In the genomic region with DNA sequence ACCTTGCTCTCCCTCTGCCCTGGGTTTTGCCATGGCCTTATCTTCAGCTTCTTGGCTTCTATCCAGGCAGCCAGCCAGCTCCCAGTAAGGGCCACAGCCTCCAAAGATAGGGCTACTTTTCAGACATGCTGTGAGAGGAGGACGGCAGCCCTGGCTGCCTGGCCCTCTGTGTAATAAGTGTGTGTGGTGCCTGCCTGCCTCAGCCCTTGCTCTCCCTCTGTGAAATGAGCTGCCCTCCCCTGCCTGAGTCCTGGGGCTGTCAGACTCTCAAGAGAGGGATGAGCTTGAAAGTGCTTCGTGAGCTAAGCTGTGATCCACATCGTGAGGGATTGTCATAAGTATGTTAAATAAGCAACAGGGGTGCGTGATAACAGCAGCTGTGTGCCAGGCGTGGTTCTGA, we compare ENCODE assay signal across 1 cellular context.
TF ChIP-seq lines count a peak whose summit lies in the region.

No MANE protein-coding gene starts in this region.

TF ChIP-seq in HEK293, 187 proteins besides CTCF, POLR2A, EP300 and RAD21 (continued from another document):
- TF ChIP-seq, protein P1, sequence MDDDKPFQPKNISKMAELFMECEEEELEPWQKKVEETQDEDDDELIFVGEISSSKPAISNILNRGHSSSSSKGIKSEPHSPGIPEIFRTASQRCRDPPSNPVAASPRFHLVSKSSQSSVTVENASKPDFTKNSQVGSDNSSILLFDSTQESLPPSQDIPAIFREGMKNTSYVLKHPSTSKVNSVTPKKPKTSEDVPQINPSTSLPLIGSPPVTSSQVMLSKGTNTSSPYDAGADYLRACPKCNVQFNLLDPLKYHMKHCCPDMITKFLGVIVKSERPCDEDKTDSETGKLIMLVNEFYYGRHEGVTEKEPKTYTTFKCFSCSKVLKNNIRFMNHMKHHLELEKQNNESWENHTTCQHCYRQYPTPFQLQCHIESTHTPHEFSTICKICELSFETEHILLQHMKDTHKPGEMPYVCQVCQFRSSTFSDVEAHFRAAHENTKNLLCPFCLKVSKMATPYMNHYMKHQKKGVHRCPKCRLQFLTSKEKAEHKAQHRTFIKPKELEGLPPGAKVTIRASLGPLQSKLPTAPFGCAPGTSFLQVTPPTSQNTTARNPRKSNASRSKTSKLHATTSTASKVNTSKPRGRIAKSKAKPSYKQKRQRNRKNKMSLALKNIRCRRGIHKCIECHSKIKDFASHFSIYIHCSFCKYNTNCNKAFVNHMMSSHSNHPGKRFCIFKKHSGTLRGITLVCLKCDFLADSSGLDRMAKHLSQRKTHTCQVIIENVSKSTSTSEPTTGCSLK (tag by site-specific recombination; IDR thresholded peaks at IDR 0.05): no peak
- TF ChIP-seq ZIC2 (tag by site-specific recombination; IDR thresholded peaks at IDR 0.05): peak; percentile 89
- TF ChIP-seq ZNF311 (tag by site-specific recombination; IDR thresholded peaks at IDR 0.05; ENCODE audit: borderline replicate concordance): no peak
- TF ChIP-seq, protein P2, sequence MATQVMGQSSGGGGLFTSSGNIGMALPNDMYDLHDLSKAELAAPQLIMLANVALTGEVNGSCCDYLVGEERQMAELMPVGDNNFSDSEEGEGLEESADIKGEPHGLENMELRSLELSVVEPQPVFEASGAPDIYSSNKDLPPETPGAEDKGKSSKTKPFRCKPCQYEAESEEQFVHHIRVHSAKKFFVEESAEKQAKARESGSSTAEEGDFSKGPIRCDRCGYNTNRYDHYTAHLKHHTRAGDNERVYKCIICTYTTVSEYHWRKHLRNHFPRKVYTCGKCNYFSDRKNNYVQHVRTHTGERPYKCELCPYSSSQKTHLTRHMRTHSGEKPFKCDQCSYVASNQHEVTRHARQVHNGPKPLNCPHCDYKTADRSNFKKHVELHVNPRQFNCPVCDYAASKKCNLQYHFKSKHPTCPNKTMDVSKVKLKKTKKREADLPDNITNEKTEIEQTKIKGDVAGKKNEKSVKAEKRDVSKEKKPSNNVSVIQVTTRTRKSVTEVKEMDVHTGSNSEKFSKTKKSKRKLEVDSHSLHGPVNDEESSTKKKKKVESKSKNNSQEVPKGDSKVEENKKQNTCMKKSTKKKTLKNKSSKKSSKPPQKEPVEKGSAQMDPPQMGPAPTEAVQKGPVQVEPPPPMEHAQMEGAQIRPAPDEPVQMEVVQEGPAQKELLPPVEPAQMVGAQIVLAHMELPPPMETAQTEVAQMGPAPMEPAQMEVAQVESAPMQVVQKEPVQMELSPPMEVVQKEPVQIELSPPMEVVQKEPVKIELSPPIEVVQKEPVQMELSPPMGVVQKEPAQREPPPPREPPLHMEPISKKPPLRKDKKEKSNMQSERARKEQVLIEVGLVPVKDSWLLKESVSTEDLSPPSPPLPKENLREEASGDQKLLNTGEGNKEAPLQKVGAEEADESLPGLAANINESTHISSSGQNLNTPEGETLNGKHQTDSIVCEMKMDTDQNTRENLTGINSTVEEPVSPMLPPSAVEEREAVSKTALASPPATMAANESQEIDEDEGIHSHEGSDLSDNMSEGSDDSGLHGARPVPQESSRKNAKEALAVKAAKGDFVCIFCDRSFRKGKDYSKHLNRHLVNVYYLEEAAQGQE (tag by site-specific recombination; IDR thresholded peaks at IDR 0.05): no peak
- no peak for TF ChIP-seq ZNF830 (tag by site-specific recombination; IDR thresholded peaks at IDR 0.05; ENCODE audit: low read depth)
- peak; percentile 95 for TF ChIP-seq ZSCAN30 (tag by site-specific recombination; IDR thresholded peaks at IDR 0.05)
- TF ChIP-seq, protein P3, sequence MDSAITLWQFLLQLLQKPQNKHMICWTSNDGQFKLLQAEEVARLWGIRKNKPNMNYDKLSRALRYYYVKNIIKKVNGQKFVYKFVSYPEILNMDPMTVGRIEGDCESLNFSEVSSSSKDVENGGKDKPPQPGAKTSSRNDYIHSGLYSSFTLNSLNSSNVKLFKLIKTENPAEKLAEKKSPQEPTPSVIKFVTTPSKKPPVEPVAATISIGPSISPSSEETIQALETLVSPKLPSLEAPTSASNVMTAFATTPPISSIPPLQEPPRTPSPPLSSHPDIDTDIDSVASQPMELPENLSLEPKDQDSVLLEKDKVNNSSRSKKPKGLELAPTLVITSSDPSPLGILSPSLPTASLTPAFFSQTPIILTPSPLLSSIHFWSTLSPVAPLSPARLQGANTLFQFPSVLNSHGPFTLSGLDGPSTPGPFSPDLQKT (IDR thresholded peaks at IDR 0.05; ENCODE audit: borderline replicate concordance, low read depth, low read length): no peak
- peak; percentile 95 for TF ChIP-seq ZBTB48 (tag by site-specific recombination; IDR thresholded peaks at IDR 0.05)
- TF ChIP-seq, protein P4, sequence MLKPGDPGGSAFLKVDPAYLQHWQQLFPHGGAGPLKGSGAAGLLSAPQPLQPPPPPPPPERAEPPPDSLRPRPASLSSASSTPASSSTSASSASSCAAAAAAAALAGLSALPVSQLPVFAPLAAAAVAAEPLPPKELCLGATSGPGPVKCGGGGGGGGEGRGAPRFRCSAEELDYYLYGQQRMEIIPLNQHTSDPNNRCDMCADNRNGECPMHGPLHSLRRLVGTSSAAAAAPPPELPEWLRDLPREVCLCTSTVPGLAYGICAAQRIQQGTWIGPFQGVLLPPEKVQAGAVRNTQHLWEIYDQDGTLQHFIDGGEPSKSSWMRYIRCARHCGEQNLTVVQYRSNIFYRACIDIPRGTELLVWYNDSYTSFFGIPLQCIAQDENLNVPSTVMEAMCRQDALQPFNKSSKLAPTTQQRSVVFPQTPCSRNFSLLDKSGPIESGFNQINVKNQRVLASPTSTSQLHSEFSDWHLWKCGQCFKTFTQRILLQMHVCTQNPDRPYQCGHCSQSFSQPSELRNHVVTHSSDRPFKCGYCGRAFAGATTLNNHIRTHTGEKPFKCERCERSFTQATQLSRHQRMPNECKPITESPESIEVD (tag by site-specific recombination; IDR thresholded peaks at IDR 0.05): no peak
- TF ChIP-seq OVOL3 (tag by site-specific recombination; IDR thresholded peaks at IDR 0.05): no peak
- TF ChIP-seq ZBTB7A (tag by site-specific recombination; IDR thresholded peaks at IDR 0.05; ENCODE audit: low read depth): no peak
- TF ChIP-seq ZNF600 (tag by site-specific recombination; IDR thresholded peaks at IDR 0.05): peak; percentile 43; the same call in 1 of the 2 replicates
- TF ChIP-seq TRIM28 (IDR thresholded peaks at IDR 0.05; ENCODE audit: borderline replicate concordance, low read length): 0 out of 2 replicates have a peak, but pooled peaks have one; percentile 42
- TF ChIP-seq MEIS1 (CRISPR knock-in tag; IDR thresholded peaks at IDR 0.05; ENCODE audit: borderline replicate concordance): no peak
- TF ChIP-seq ZNF785 (tag by site-specific recombination; IDR thresholded peaks at IDR 0.05): no peak
- TF ChIP-seq, protein P5, sequence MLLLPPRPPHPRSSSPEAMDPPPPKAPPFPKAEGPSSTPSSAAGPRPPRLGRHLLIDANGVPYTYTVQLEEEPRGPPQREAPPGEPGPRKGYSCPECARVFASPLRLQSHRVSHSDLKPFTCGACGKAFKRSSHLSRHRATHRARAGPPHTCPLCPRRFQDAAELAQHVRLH (tag by site-specific recombination; IDR thresholded peaks at IDR 0.05): no peak
- no peak for TF ChIP-seq ZNF670 (tag by site-specific recombination; IDR thresholded peaks at IDR 0.05; ENCODE audit: low read depth)
- no peak for TF ChIP-seq SCRT2 (tag by site-specific recombination; IDR thresholded peaks at IDR 0.05)
- no peak for TF ChIP-seq ZNF558 (tag by site-specific recombination; IDR thresholded peaks at IDR 0.05)
